22 cellular contexts compared by ENCODE assay signal in genomic region chr1:38114633-38115032, GRCh38.
"Had no signal": no experiment of that assay in that cellular context is flagged by ENCODE, and none has a peak within 500 bp of the region (broad histone marks: within the 10 kb centered on the region; RNA-seq: fewer than 3 reads in every experiment).

No MANE protein-coding gene starts in this region.

- H3K4me3 Mint-ChIP-seq: activated naive CD8-positive, alpha-beta T cell; activated T-cell treated with anti-CD3 and anti-CD28 coated beads, Interleukin-2, amount 50 U/mL, for 24 hours; activated T-helper 17 cell treated with anti-CD3 and anti-CD28 coated beads, Interleukin-2, amount 50 U/mL, for 72 hours; mesothelial cell of epicardium; naive thymus-derived CD8-positive, alpha-beta T cell; stimulated activated memory B cell treated with anti-CD40 and anti-IgM and Interleukin-4, amounts not matched to agents 10 μg/mL and 1 μg/mL and 100 μg/mL, for 72 hours had no signal

- H3K27ac ChIP-seq: adrenal gland, cardiac muscle cell, gastrocnemius medialis, neutrophil, right lobe of liver, stomach, suprapubic skin, transverse colon had no signal

- H3K9me3 ChIP-seq: adrenal gland, gastrocnemius medialis, neutrophil, right lobe of liver, suprapubic skin, transverse colon had no signal

- H3K4me3 ChIP-seq: adrenal gland, cardiac muscle cell, gastrocnemius medialis, right lobe of liver, smooth muscle cell, stomach, suprapubic skin, transverse colon had no signal

- H3K36me3 ChIP-seq: adrenal gland, cardiac muscle cell, gastrocnemius medialis, neutrophil, right lobe of liver, stomach, suprapubic skin, transverse colon had no signal

- H3K4me1 ChIP-seq: adrenal gland, gastrocnemius medialis, transverse colon had no signal

- H3K27ac Mint-ChIP-seq: activated naive CD8-positive, alpha-beta T cell; activated T-cell treated with anti-CD3 and anti-CD28 coated beads, Interleukin-2, amount 50 U/mL, for 24 hours; activated T-helper 17 cell treated with anti-CD3 and anti-CD28 coated beads, Interleukin-2, amount 50 U/mL, for 72 hours; mesothelial cell of epicardium; stimulated activated memory B cell treated with anti-CD40 and anti-IgM and Interleukin-4, amounts not matched to agents 10 μg/mL and 1 μg/mL and 100 μg/mL, for 72 hours had no signal

- DNase-seq: activated CD4-positive, alpha-beta T cell treated with anti-CD3 and anti-CD28 coated beads for 1 hour; activated CD8-positive, alpha-beta memory T cell treated with anti-CD3 and anti-CD28 coated beads for 24 hours; activated CD8-positive, alpha-beta memory T cell treated with anti-CD3 and anti-CD28 coated beads, Interleukin-2, amount 50 U/mL, for 4 hours; activated T-cell treated with anti-CD3 and anti-CD28 coated beads, Interleukin-2, amount 50 U/mL, for 24 hours; adrenal gland; effector CD4-positive, alpha-beta T cell; erythroblast; gastrocnemius medialis; left ventricle myocardium superior; mammary epithelial cell; naive thymus-derived CD8-positive, alpha-beta T cell; transverse colon had no signal

- H3K36me3 Mint-ChIP-seq: activated naive CD8-positive, alpha-beta T cell; naive thymus-derived CD8-positive, alpha-beta T cell; stimulated activated memory B cell treated with anti-CD40 and anti-IgM and Interleukin-4, amounts not matched to agents 10 μg/mL and 1 μg/mL and 100 μg/mL, for 72 hours had no signal

- ATAC-seq: activated T-helper 17 cell treated with anti-CD3 and anti-CD28 coated beads, Interleukin-2, amount 50 U/mL, for 72 hours; naive thymus-derived CD8-positive, alpha-beta T cell; stimulated activated memory B cell treated with anti-CD40 and anti-IgM and Interleukin-4, amounts not matched to agents 10 μg/mL and 1 μg/mL and 100 μg/mL, for 72 hours had no signal

- H3K27me3 ChIP-seq: adrenal gland, cardiac muscle cell, gastrocnemius medialis, neutrophil, right lobe of liver, stomach, suprapubic skin, transverse colon had no signal

- H3K4me2 ChIP-seq: smooth muscle cell had no signal

- H3K27me3 Mint-ChIP-seq: activated T-cell treated with anti-CD3 and anti-CD28 coated beads, Interleukin-2, amount 50 U/mL, for 24 hours; stimulated activated memory B cell treated with anti-CD40 and anti-IgM and Interleukin-4, amounts not matched to agents 10 μg/mL and 1 μg/mL and 100 μg/mL, for 72 hours had no signal

- H3K9me3 Mint-ChIP-seq: activated T-cell treated with anti-CD3 and anti-CD28 coated beads, Interleukin-2, amount 50 U/mL, for 24 hours; activated T-helper 17 cell treated with anti-CD3 and anti-CD28 coated beads, Interleukin-2, amount 50 U/mL, for 72 hours; naive thymus-derived CD8-positive, alpha-beta T cell; stimulated activated memory B cell treated with anti-CD40 and anti-IgM and Interleukin-4, amounts not matched to agents 10 μg/mL and 1 μg/mL and 100 μg/mL, for 72 hours had no signal

- H3K4me1 Mint-ChIP-seq: activated T-helper 17 cell treated with anti-CD3 and anti-CD28 coated beads, Interleukin-2, amount 50 U/mL, for 72 hours; mesothelial cell of epicardium; stimulated activated memory B cell treated with anti-CD40 and anti-IgM and Interleukin-4, amounts not matched to agents 10 μg/mL and 1 μg/mL and 100 μg/mL, for 72 hours had no signal
